2 cellular contexts compared by ENCODE assay signal in genomic region chr2:121643877-121644276, GRCh38.
TF ChIP-seq lines count a peak whose summit lies in the region.

No MANE protein-coding gene starts in this region.

TF ChIP-seq in GM23338, 12 proteins besides CTCF, POLR2A, EP300 and RAD21:
- TF ChIP-seq, protein P1, sequence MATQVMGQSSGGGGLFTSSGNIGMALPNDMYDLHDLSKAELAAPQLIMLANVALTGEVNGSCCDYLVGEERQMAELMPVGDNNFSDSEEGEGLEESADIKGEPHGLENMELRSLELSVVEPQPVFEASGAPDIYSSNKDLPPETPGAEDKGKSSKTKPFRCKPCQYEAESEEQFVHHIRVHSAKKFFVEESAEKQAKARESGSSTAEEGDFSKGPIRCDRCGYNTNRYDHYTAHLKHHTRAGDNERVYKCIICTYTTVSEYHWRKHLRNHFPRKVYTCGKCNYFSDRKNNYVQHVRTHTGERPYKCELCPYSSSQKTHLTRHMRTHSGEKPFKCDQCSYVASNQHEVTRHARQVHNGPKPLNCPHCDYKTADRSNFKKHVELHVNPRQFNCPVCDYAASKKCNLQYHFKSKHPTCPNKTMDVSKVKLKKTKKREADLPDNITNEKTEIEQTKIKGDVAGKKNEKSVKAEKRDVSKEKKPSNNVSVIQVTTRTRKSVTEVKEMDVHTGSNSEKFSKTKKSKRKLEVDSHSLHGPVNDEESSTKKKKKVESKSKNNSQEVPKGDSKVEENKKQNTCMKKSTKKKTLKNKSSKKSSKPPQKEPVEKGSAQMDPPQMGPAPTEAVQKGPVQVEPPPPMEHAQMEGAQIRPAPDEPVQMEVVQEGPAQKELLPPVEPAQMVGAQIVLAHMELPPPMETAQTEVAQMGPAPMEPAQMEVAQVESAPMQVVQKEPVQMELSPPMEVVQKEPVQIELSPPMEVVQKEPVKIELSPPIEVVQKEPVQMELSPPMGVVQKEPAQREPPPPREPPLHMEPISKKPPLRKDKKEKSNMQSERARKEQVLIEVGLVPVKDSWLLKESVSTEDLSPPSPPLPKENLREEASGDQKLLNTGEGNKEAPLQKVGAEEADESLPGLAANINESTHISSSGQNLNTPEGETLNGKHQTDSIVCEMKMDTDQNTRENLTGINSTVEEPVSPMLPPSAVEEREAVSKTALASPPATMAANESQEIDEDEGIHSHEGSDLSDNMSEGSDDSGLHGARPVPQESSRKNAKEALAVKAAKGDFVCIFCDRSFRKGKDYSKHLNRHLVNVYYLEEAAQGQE (IDR thresholded peaks at IDR 0.05; ENCODE audit: unreplicated experiment), result no peak
- TF ChIP-seq STAT1 (IDR thresholded peaks at IDR 0.05; ENCODE audit: unreplicated experiment), result no peak
- TF ChIP-seq ZNF114 (CRISPR knock-in tag; IDR thresholded peaks at IDR 0.05), result no peak
- no peak for TF ChIP-seq NANOG (IDR thresholded peaks at IDR 0.05; ENCODE audit: borderline replicate concordance)
- TF ChIP-seq POLR2AphosphoS5 (IDR thresholded peaks at IDR 0.05; ENCODE audit: low read depth), result no peak
- no peak for TF ChIP-seq EZH2phosphoT487 (IDR thresholded peaks at IDR 0.05; ENCODE audit: unreplicated experiment)
- no peak for TF ChIP-seq EZH2 (IDR thresholded peaks at IDR 0.05; ENCODE audit: low read depth, unreplicated experiment)

TF ChIP-seq in WTC11, 78 proteins besides CTCF, POLR2A, EP300 and RAD21 (continued from another document):
- TF ChIP-seq, protein P2, sequence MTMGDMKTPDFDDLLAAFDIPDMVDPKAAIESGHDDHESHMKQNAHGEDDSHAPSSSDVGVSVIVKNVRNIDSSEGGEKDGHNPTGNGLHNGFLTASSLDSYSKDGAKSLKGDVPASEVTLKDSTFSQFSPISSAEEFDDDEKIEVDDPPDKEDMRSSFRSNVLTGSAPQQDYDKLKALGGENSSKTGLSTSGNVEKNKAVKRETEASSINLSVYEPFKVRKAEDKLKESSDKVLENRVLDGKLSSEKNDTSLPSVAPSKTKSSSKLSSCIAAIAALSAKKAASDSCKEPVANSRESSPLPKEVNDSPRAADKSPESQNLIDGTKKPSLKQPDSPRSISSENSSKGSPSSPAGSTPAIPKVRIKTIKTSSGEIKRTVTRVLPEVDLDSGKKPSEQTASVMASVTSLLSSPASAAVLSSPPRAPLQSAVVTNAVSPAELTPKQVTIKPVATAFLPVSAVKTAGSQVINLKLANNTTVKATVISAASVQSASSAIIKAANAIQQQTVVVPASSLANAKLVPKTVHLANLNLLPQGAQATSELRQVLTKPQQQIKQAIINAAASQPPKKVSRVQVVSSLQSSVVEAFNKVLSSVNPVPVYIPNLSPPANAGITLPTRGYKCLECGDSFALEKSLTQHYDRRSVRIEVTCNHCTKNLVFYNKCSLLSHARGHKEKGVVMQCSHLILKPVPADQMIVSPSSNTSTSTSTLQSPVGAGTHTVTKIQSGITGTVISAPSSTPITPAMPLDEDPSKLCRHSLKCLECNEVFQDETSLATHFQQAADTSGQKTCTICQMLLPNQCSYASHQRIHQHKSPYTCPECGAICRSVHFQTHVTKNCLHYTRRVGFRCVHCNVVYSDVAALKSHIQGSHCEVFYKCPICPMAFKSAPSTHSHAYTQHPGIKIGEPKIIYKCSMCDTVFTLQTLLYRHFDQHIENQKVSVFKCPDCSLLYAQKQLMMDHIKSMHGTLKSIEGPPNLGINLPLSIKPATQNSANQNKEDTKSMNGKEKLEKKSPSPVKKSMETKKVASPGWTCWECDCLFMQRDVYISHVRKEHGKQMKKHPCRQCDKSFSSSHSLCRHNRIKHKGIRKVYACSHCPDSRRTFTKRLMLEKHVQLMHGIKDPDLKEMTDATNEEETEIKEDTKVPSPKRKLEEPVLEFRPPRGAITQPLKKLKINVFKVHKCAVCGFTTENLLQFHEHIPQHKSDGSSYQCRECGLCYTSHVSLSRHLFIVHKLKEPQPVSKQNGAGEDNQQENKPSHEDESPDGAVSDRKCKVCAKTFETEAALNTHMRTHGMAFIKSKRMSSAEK (CRISPR knock-in tag; IDR thresholded peaks at IDR 0.05; ENCODE audit: borderline replicate concordance), result no peak
TF ChIP-seq in WTC11: peak in this region for 0.
